Comparison of ENCODE assay signal across 12 cellular contexts in genomic region chr6:1739680-1740079, GRCh38.
DNase-seq lines count a peak whose midpoint lies in the region; ATAC-seq lines count a peak whose summit lies in the region.
"Had no signal": no experiment of that assay in that cellular context is flagged by ENCODE, and none has a peak within 500 bp of the region (broad histone marks: within the 10 kb centered on the region; RNA-seq: fewer than 3 reads in every experiment).

No MANE protein-coding gene starts in this region.

- peak; percentile 7 to 61 for DNase-seq in NOMO-1 (lab: John Stamatoyannopoulos, UW; ENCODE audit: unreplicated experiment in 2 of 2)
- no peak for DNase-seq in stimulated activated CD4-positive, alpha-beta T cell treated with anti-CD3 and anti-CD28 coated beads, Interleukin-15, amount 100 ng/mL, for 24 hours
- no peak for DNase-seq in activated T-cell treated with anti-CD3 and anti-CD28 coated beads, Interleukin-2, amount 50 U/mL, for 4 hours
- no peak for DNase-seq in G401 (ENCODE audit: low spot score)
- no peak for DNase-seq in COLO668 (lab: John Stamatoyannopoulos, UW; ENCODE audit: unreplicated experiment)
- DNase-seq: CD4-positive, CD25-positive, alpha-beta regulatory T cell; mesenchymal stem cell; NCI-H1694 treated with DMSO at 0.1 percent for 48 hours had no signal

- in situ Hi-C loops in G401 (cut with HindIII; ENCODE audit: low sequenced_read_pairs), result no loop called here

- H3K9me3 Mint-ChIP-seq in activated T-cell treated with anti-CD3 and anti-CD28 coated beads, Interleukin-2, amount 50 U/mL, for 4 hours, result no peaks in the 10 kb centered on the region
- H3K9me3 Mint-ChIP-seq: CD4-positive, CD25-positive, alpha-beta regulatory T cell; central memory CD8-positive, alpha-beta T cell had no signal

- ATAC-seq in GM18499 (IDR thresholded peaks at IDR 0.05; ENCODE audit: insufficient read depth, unreplicated experiment) (peak; percentile 70), GM21360 (IDR thresholded peaks at IDR 0.05; ENCODE audit: unreplicated experiment) (peak; percentile 95), HG03060 (IDR thresholded peaks at IDR 0.05; ENCODE audit: low read depth, unreplicated experiment) (peak; percentile 94)
- no peak for ATAC-seq in activated T-cell treated with anti-CD3 and anti-CD28 coated beads, Interleukin-2, amount 50 U/mL, for 4 hours

- peaks cover 8% of the 10 kb centered on the region for H3K36me3 Mint-ChIP-seq in activated T-cell treated with anti-CD3 and anti-CD28 coated beads, Interleukin-2, amount 50 U/mL, for 4 hours (ENCODE audit: insufficient read depth)

- no peak overlapping the region for H3K4me3 Mint-ChIP-seq in activated T-cell treated with anti-CD3 and anti-CD28 coated beads, Interleukin-2, amount 50 U/mL, for 4 hours
- H3K4me3 Mint-ChIP-seq: CD4-positive, CD25-positive, alpha-beta regulatory T cell; central memory CD8-positive, alpha-beta T cell had no signal

- no peaks in the 10 kb centered on the region for H3K27me3 Mint-ChIP-seq in activated T-cell treated with anti-CD3 and anti-CD28 coated beads, Interleukin-2, amount 50 U/mL, for 4 hours (ENCODE audit: low read depth)
- H3K27me3 Mint-ChIP-seq: CD4-positive, CD25-positive, alpha-beta regulatory T cell; central memory CD8-positive, alpha-beta T cell had no signal

- no peaks in the 10 kb centered on the region for H3K4me1 Mint-ChIP-seq in activated T-cell treated with anti-CD3 and anti-CD28 coated beads, Interleukin-2, amount 50 U/mL, for 4 hours (ENCODE audit: low read depth)
- H3K4me1 Mint-ChIP-seq: central memory CD8-positive, alpha-beta T cell had no signal

Comparison
In these comparisons a context has a peak if more than half of its experiments do, and no peak if none do; other contexts are left out.
1. ATAC-seq: peak in GM18499 (single experiment), GM21360 (single experiment) and HG03060 (single experiment); none in activated T-cell treated with anti-CD3 and anti-CD28 coated beads, Interleukin-2, amount 50 U/mL, for 4 hours (0 of 2).
2. DNase-seq: peak in NOMO-1 (2 of 2); none in stimulated activated CD4-positive, alpha-beta T cell treated with anti-CD3 and anti-CD28 coated beads, Interleukin-15, amount 100 ng/mL, for 24 hours (single experiment), activated T-cell treated with anti-CD3 and anti-CD28 coated beads, Interleukin-2, amount 50 U/mL, for 4 hours (single experiment), G401 (single experiment) and COLO668 (single experiment).